25 cellular contexts compared by ENCODE assay signal in the genomic region with DNA sequence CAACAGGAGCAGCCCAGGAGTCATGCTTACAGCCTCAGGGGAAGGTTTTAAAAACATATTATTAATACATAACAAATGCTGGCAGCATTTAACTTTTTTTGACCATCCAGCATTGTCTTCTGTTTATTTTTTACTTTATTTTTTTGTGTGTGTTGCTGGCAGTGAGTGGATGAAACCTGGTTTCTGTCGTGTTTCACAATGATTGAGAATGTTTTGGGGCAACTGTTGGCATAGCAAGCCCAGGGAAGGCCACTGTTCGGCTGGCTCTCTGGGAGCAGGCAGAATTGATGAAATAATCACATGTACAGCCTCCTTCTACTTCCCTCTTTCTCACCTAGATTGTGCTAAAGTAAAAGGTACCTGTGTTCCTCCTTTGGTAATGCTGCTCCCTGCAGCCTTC.
DNase-seq lines count a peak whose midpoint lies in the region; ATAC-seq and TF ChIP-seq lines count a peak whose summit lies in the region.
"Had no signal": no experiment of that assay in that cellular context is flagged by ENCODE, and none has a peak within 500 bp of the region (broad histone marks: within the 10 kb centered on the region; RNA-seq: fewer than 3 reads in every experiment).

No MANE protein-coding gene starts in this region.

- no peaks in the 10 kb centered on the region for H3K27me3 ChIP-seq in stomach smooth muscle (ENCODE audit: control insufficient read depth in 1 of 2, insufficient read depth in 2 of 2, low read length in 2 of 2)
- H3K27me3 ChIP-seq: body of pancreas, Peyer's patch had no signal

- H3K36me3 ChIP-seq in stomach smooth muscle (ENCODE audit: control insufficient read depth in 2 of 2, insufficient read depth in 2 of 2, low read length in 2 of 2), result peaks cover 4 to 8% of the 10 kb centered on the region in 2 donors
- H3K36me3 ChIP-seq: Peyer's patch had no signal

- ATAC-seq in HG03095 (IDR thresholded peaks at IDR 0.05; ENCODE audit: unreplicated experiment), result no peak
- ATAC-seq in GM18907 (IDR thresholded peaks at IDR 0.05; ENCODE audit: unreplicated experiment), result no peak
- no peak for ATAC-seq in GM18519 (IDR thresholded peaks at IDR 0.05; ENCODE audit: low FRiP score, unreplicated experiment)
- ATAC-seq: activated CD8-positive, alpha-beta T cell treated with anti-CD3 and anti-CD28 coated beads, Interleukin-2, amount 10 ng/mL, durations not matched to agents 7 days and 5 days; body of pancreas; CD8-positive, alpha-beta T cell had no signal

- H3K27ac ChIP-seq in stomach smooth muscle (ENCODE audit: low read length), result peak overlapping the region; percentile 83
- H3K27ac ChIP-seq: body of pancreas, KMS-11 had no signal

- DNase-seq in AG09319 (ENCODE audit: extremely low read depth, low read depth) (peak; percentile 62), T1000 (lab: John Stamatoyannopoulos, UW) (peak; percentile 25), fibroblast of pulmonary artery (ENCODE audit: low read depth) (peak; percentile 21)
- DNase-seq: activated CD4-positive, CD25-positive, alpha-beta regulatory T cell treated with anti-CD3 and anti-CD28 coated beads, Interleukin-2, amount 50 U/mL, for 72 hours; activated CD8-positive, alpha-beta T cell treated with anti-CD3 and anti-CD28 coated beads, Interleukin-2, amount 10 ng/mL, durations not matched to agents 7 days and 5 days; activated effector memory CD4-positive, alpha-beta T cell treated with Interleukin-2 at 50 U/mL for 16 hours; activated naive CD8-positive, alpha-beta T cell treated with anti-CD3 and anti-CD28 coated beads, Interleukin-2, amount 10 ng/mL, durations not matched to agents 7 days and 5 days; activated T-cell treated with anti-CD3 and anti-CD28 coated beads for 4 hours; body of pancreas; CD8-positive, alpha-beta T cell; cerebellar nuclear complex; GF-D8; H7; islet precursor cell; NCI-H146; NCI-H510A; Peyer's patch; posterior cingulate gyrus; SIG-M5; stimulated activated CD8-positive, alpha-beta memory T cell treated with anti-CD3 and anti-CD28 coated beads, Interleukin-4, amount 100 ng/mL, for 48 hours had no signal

- TF ChIP-seq CTCF in AG09319 (IDR thresholded peaks at IDR 0.05; ENCODE audit: low read depth, low read length) (no peak), fibroblast of pulmonary artery (IDR thresholded peaks at IDR 0.05; ENCODE audit: low read length, missing control alignments) (no peak)

- H3K4me3 ChIP-seq in fibroblast of pulmonary artery (replicated peaks; ENCODE audit: low read depth, low read length) (no peak overlapping the region), stomach smooth muscle (ENCODE audit: low read length in 2 of 2) (peak overlapping the region in 1 of 2 donors; percentile 29)
- H3K4me3 ChIP-seq: body of pancreas, Peyer's patch had no signal

- no peaks in the 10 kb centered on the region for H3K9me3 ChIP-seq in stomach smooth muscle (ENCODE audit: control insufficient read depth in 2 of 2, low read length in 2 of 2)
- H3K9me3 ChIP-seq: body of pancreas, Peyer's patch had no signal

- H3K4me1 ChIP-seq in stomach smooth muscle (ENCODE audit: control insufficient read depth, insufficient read depth, low read length), result peaks cover 48% of the 10 kb centered on the region

- peak overlapping the region in 1 of 2 donors; percentile 21 for H3K9ac ChIP-seq in stomach smooth muscle (ENCODE audit: low read length in 2 of 2)
- H3K9ac ChIP-seq: KMS-11 had no signal
